ENCODE assay signal across 8 cellular contexts in genomic region chr5:150497274-150497988, GRCh38.
A peak's percentile ranks its signal among the peaks of the same experiment; 100 is the strongest.
DNase-seq lines count a peak whose midpoint lies in the region; ATAC-seq and TF ChIP-seq lines count a peak whose summit lies in the region.

No MANE protein-coding gene starts in this region.

- H3K9me3 Mint-ChIP-seq in nephron = no peaks in the 10 kb centered on the region

- ATAC-seq in HG03457 (IDR thresholded peaks at IDR 0.05; ENCODE audit: unreplicated experiment) = no peak

- peak; percentile 96 for DNase-seq in AG08395 (ENCODE audit: low spot score)
- peak; percentile 63 for DNase-seq in NCI-H2171 treated with DMSO at 0.1 percent for 48 hours (lab: John Stamatoyannopoulos, UW)
- peak; percentile 79 for DNase-seq in epithelial cell of prostate (ENCODE audit: low read depth, low spot score)
- DNase-seq in activated CD4-positive, alpha-beta T cell treated with anti-CD3 and anti-CD28 coated beads, Interleukin-2, amount 50 U/mL, for 4 hours = no peak
- no peak for DNase-seq in NCI-H2081 treated with DMSO at 0.1 percent for 48 hours (lab: John Stamatoyannopoulos, UW)
- no peak for DNase-seq in effector CD4-positive, alpha-beta T cell

- H3K27me3 Mint-ChIP-seq in nephron (ENCODE audit: low read depth) = no peaks in the 10 kb centered on the region

- H3K27ac Mint-ChIP-seq in nephron = peak overlapping the region; percentile 42 to 76 (median 56)

- no peak overlapping the region for H3K4me3 Mint-ChIP-seq in nephron

- peaks cover 63% of the 10 kb centered on the region for H3K4me1 Mint-ChIP-seq in nephron

- no peak for TF ChIP-seq CTCF in nephron (IDR thresholded peaks at IDR 0.05; ENCODE audit: unreplicated experiment in 3 of 3)

- H3K27ac ChIP-seq in epithelial cell of prostate = peak overlapping the region; percentile 88

- peaks cover 26% of the 10 kb centered on the region for H3K36me3 Mint-ChIP-seq in nephron (ENCODE audit: low read depth)

Comparison
In these comparisons a context has a peak if more than half of its experiments do, and no peak if none do; other contexts are left out.
1. DNase-seq: peak in AG08395 (single experiment), NCI-H2171 treated with DMSO at 0.1 percent for 48 hours (single experiment) and epithelial cell of prostate (single experiment); none in activated CD4-positive, alpha-beta T cell treated with anti-CD3 and anti-CD28 coated beads, Interleukin-2, amount 50 U/mL, for 4 hours (0 of 2), NCI-H2081 treated with DMSO at 0.1 percent for 48 hours (single experiment) and effector CD4-positive, alpha-beta T cell (single experiment).